8 cellular contexts compared by ENCODE assay signal in genomic region chr19:35204799-35205732, GRCh38.
DNase-seq lines count a peak whose midpoint lies in the region; ATAC-seq and TF ChIP-seq lines count a peak whose summit lies in the region.

No MANE protein-coding gene starts in this region.

- no peak overlapping the region; the same call in 1 of the 2 replicates for H3K9ac ChIP-seq in KMS-11

- peaks cover 47% of the 10 kb centered on the region for H3K4me1 ChIP-seq in DOHH2 (ENCODE audit: control insufficient read depth, low read length)
- H3K4me1 ChIP-seq in KMS-11 (ENCODE audit: low read depth, poor library complexity, severe bottlenecking), result peaks cover 45% of the 10 kb centered on the region
- H3K4me1 ChIP-seq in effector memory CD4-positive, alpha-beta T cell (ENCODE audit: control insufficient read depth, insufficient read depth, low read length, poor library complexity, severe bottlenecking), result peaks cover 39% of the 10 kb centered on the region

- ATAC-seq in GM19467 (IDR thresholded peaks at IDR 0.05; ENCODE audit: unreplicated experiment) (peak; percentile 61), HG03469 (IDR thresholded peaks at IDR 0.05; ENCODE audit: unreplicated experiment) (no peak), GM18520 (IDR thresholded peaks at IDR 0.05; ENCODE audit: unreplicated experiment) (no peak)

- H4K20me1 ChIP-seq in DOHH2 (ENCODE audit: control insufficient read depth, insufficient read depth, low read depth, low read length) (no peaks in the 10 kb centered on the region), KMS-11 (ENCODE audit: insufficient read depth) (no peaks in the 10 kb centered on the region)

- peaks cover 21% of the 10 kb centered on the region for H3F3A ChIP-seq in DOHH2 (ENCODE audit: control insufficient read depth, insufficient read depth)

- DNase-seq in effector memory CD4-positive, alpha-beta T cell, result no peak
- DNase-seq in NCI-H2029 treated with DMSO at 0.1 percent for 48 hours (lab: John Stamatoyannopoulos, UW) (no peak), inferior parietal cortex (ENCODE audit: extremely low spot score) (no peak)

- no peaks in the 10 kb centered on the region for H3K9me2 ChIP-seq in DOHH2 (replicated peaks; ENCODE audit: control insufficient read depth, low read length)

- H3K36me3 ChIP-seq in DOHH2 (ENCODE audit: control insufficient read depth, low read length) (peaks cover 3% of the 10 kb centered on the region; the same call in 1 of the 2 replicates), KMS-11 (ENCODE audit: insufficient read depth) (no peaks in the 10 kb centered on the region)
- H3K36me3 ChIP-seq in effector memory CD4-positive, alpha-beta T cell (ENCODE audit: control insufficient read depth, insufficient read depth, low read length), result no peaks in the 10 kb centered on the region

- H3K4me3 ChIP-seq in DOHH2 (ENCODE audit: low read length) (peak overlapping the region; percentile 58), KMS-11 (IDR thresholded peaks at IDR 0.05; ENCODE audit: insufficient read depth, low read depth, low read length) (no peak overlapping the region)
- H3K4me3 ChIP-seq in effector memory CD4-positive, alpha-beta T cell (ENCODE audit: insufficient read depth, low read depth, low read length, poor library complexity, severe bottlenecking), result no peak overlapping the region

- no peak for TF ChIP-seq CTCF in DOHH2 (IDR thresholded peaks at IDR 0.05; ENCODE audit: low read depth, low read length, poor library complexity, severe bottlenecking)
- TF ChIP-seq CTCF in KMS-11 (conservative IDR thresholded peaks at IDR 0.05; ENCODE audit: low read depth, low read length), result no peak

- H3K79me2 ChIP-seq in DOHH2 (ENCODE audit: control insufficient read depth, low read length) (no peaks in the 10 kb centered on the region), KMS-11 (ENCODE audit: insufficient read depth, low read depth) (no peaks in the 10 kb centered on the region)

- H2AFZ ChIP-seq in KMS-11 (ENCODE audit: low read depth), result peak overlapping the region; percentile 57; the same call in 1 of the 2 replicates

- peak overlapping the region; percentile 80 for H3K27ac ChIP-seq in DOHH2 (ENCODE audit: low read depth, low read length)
- peak overlapping the region; percentile 78 for H3K27ac ChIP-seq in KMS-11
- H3K27ac ChIP-seq in effector memory CD4-positive, alpha-beta T cell (ENCODE audit: insufficient read depth, low read length, poor library complexity, severe bottlenecking), result peak overlapping the region; percentile 84

- H3K9me3 ChIP-seq in DOHH2 (ENCODE audit: control insufficient read depth, insufficient read depth, low read length), result no peaks in the 10 kb centered on the region
- no peaks in the 10 kb centered on the region for H3K9me3 ChIP-seq in effector memory CD4-positive, alpha-beta T cell (ENCODE audit: control insufficient read depth, low read length)

- H3K27me3 ChIP-seq in DOHH2 (ENCODE audit: control insufficient read depth, low read length), result no peaks in the 10 kb centered on the region
- H3K27me3 ChIP-seq in KMS-11 (ENCODE audit: insufficient read depth, low read depth), result no peaks in the 10 kb centered on the region
- no peaks in the 10 kb centered on the region for H3K27me3 ChIP-seq in effector memory CD4-positive, alpha-beta T cell (replicated peaks; ENCODE audit: control insufficient read depth, insufficient read depth, low read length, poor library complexity, severe bottlenecking)

- peak overlapping the region; percentile 65 for H3K4me2 ChIP-seq in DOHH2 (ENCODE audit: low read length)
- H3K4me2 ChIP-seq in KMS-11, result peak overlapping the region; percentile 42
